In the genomic region with DNA sequence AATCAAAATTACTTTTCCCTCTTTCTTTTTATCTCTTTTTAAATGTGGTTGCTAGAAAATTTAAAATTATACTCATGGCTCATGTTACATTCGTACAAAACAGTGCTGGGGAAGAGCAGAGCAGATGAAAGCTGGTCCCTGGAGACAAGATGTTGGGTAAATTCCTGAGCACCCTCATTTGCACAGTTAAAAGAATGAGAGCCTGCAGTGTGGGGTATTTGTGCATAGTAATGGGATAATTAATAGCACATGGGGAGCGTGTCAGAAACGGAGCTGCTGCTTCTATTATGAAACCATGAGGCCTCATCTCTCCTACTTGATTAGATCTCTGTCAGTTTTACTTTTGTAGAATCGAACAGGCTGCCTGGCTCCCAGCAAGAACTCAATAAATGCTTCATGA, we compare ENCODE assay signal across 23 cellular contexts.
DNase-seq lines count a peak whose midpoint lies in the region; ATAC-seq and TF ChIP-seq lines count a peak whose summit lies in the region.
"Had no signal": no experiment of that assay in that cellular context is flagged by ENCODE, and none has a peak within 500 bp of the region (broad histone marks: within the 10 kb centered on the region; RNA-seq: fewer than 3 reads in every experiment).

No MANE protein-coding gene starts in this region.

- H3K27ac ChIP-seq in SK-N-MC: peak overlapping the region; percentile 100
- H3K27ac ChIP-seq in smooth muscle cell (ENCODE audit: low read depth): peak overlapping the region; percentile 22
- H3K27ac ChIP-seq in CD8-positive, alpha-beta T cell (ENCODE audit: low read depth, low read length): no peak overlapping the region
- H3K27ac ChIP-seq: HL-60, KMS-11 had no signal

- 52% methylated on average over 4 of the region's 4 CpGs for WGBS in smooth muscle cell (ENCODE audit: low lambda C conversion rate)

- H3K27me3 ChIP-seq in smooth muscle cell (ENCODE audit: low read depth): no peaks in the 10 kb centered on the region
- no peaks in the 10 kb centered on the region for H3K27me3 ChIP-seq in CD8-positive, alpha-beta T cell (ENCODE audit: insufficient read depth, low read length)

- CTCF ChIA-PET in CD8-positive, alpha-beta T cell (lab: Charles Lee): no interaction called here

- H3K27me3 Mint-ChIP-seq in endothelial cell (ENCODE audit: unreplicated experiment): no peaks in the 10 kb centered on the region
- H3K27me3 Mint-ChIP-seq in CD8-positive, alpha-beta T cell (ENCODE audit: low read depth): peaks cover 24% of the 10 kb centered on the region

- no peak overlapping the region for H3K4me3 Mint-ChIP-seq in endothelial cell (ENCODE audit: unreplicated experiment)
- no peak overlapping the region for H3K4me3 Mint-ChIP-seq in CD8-positive, alpha-beta T cell
- H3K4me3 Mint-ChIP-seq: IgD-negative memory B cell had no signal

- no peak for ATAC-seq in CD8-positive, alpha-beta T cell

- H2AFZ ChIP-seq in smooth muscle cell (ENCODE audit: low read depth): no peak overlapping the region

- peaks cover 2% of the 10 kb centered on the region for H3K4me1 Mint-ChIP-seq in endothelial cell (ENCODE audit: unreplicated experiment)
- no peaks in the 10 kb centered on the region for H3K4me1 Mint-ChIP-seq in CD8-positive, alpha-beta T cell (ENCODE audit: low read depth)
- H3K4me1 Mint-ChIP-seq: IgD-negative memory B cell had no signal

- peaks cover 8% of the 10 kb centered on the region for H3K4me1 ChIP-seq in smooth muscle cell (ENCODE audit: low read depth)
- H3K4me1 ChIP-seq in CD8-positive, alpha-beta T cell (ENCODE audit: insufficient read depth, low read length): no peaks in the 10 kb centered on the region

- H3K9me3 Mint-ChIP-seq in endothelial cell (ENCODE audit: unreplicated experiment): no peaks in the 10 kb centered on the region
- no peaks in the 10 kb centered on the region for H3K9me3 Mint-ChIP-seq in CD8-positive, alpha-beta T cell

- DNase-seq in AG09309 (ENCODE audit: low read depth) (peak; percentile 43), SK-N-MC (ENCODE audit: low read depth, low spot score) (peak; percentile 98), fibroblast of mammary gland (ENCODE audit: low read depth) (peak; percentile 54), smooth muscle cell (lab: John Stamatoyannopoulos, UW; ENCODE audit: unreplicated experiment) (no peak), cerebellar nuclear complex (lab: John Stamatoyannopoulos, UW) (no peak), endothelial cell (ENCODE audit: low spot score) (no peak)
- DNase-seq in CD8-positive, alpha-beta T cell: no peak
- DNase-seq: HCEC 1CT, MM.1S, NCI-H1048, NCI-H1417, NCI-H1694, NCI-H2081, NCI-H2171, NCI-H226, NCI-H510A, NCI-H69, Right ventricle myocardium superior, RPMI8226, SW 1271 had no signal

- H3K9ac ChIP-seq in SK-N-MC (ENCODE audit: insufficient read length) (peak overlapping the region; percentile 74), smooth muscle cell (ENCODE audit: low read depth) (no peak overlapping the region)
- H3K9ac ChIP-seq: KMS-11 had no signal

- no peak overlapping the region for H3K4me3 ChIP-seq in AG09309 (ENCODE audit: control insufficient read depth, low read depth, low read length)
- H3K4me3 ChIP-seq in SK-N-MC: peak overlapping the region; percentile 58
- no peak overlapping the region for H3K4me3 ChIP-seq in fibroblast of mammary gland (ENCODE audit: control insufficient read depth, low read depth, low read length)
- H3K4me3 ChIP-seq in smooth muscle cell: no peak overlapping the region
- H3K4me3 ChIP-seq in CD8-positive, alpha-beta T cell (ENCODE audit: low read depth, low read length): no peak overlapping the region

- TF ChIP-seq CTCF in AG09309 (IDR thresholded peaks at IDR 0.05; ENCODE audit: control insufficient read depth, insufficient read depth, low read depth, low read length, missing control alignments) (no peak), fibroblast of mammary gland (conservative IDR thresholded peaks at IDR 0.05; ENCODE audit: control insufficient read depth, insufficient read depth, low read depth, low read length) (no peak), smooth muscle cell (IDR thresholded peaks at IDR 0.05; ENCODE audit: borderline replicate concordance, insufficient read depth, poor library complexity, severe bottlenecking) (no peak), endothelial cell (IDR thresholded peaks at IDR 0.05; ENCODE audit: unreplicated experiment) (no peak)
- TF ChIP-seq CTCF in CD8-positive, alpha-beta T cell (IDR thresholded peaks at IDR 0.05): no peak

- H3F3A ChIP-seq in smooth muscle cell (ENCODE audit: low read depth): no peaks in the 10 kb centered on the region

- no peaks in the 10 kb centered on the region for H3K36me3 Mint-ChIP-seq in endothelial cell (ENCODE audit: low read depth, unreplicated experiment)
- H3K36me3 Mint-ChIP-seq in CD8-positive, alpha-beta T cell: no peaks in the 10 kb centered on the region

- POLR2A ChIA-PET in CD8-positive, alpha-beta T cell (lab: Charles Lee): no interaction called here

- no peak overlapping the region for H3K27ac Mint-ChIP-seq in endothelial cell (ENCODE audit: unreplicated experiment)
- no peak overlapping the region for H3K27ac Mint-ChIP-seq in CD8-positive, alpha-beta T cell
- H3K27ac Mint-ChIP-seq: IgD-negative memory B cell had no signal

- H3K4me2 ChIP-seq in smooth muscle cell: no peak overlapping the region
- H3K4me2 ChIP-seq: KMS-11 had no signal

- no peaks in the 10 kb centered on the region for H3K79me2 ChIP-seq in smooth muscle cell (ENCODE audit: low read depth)

- H3K36me3 ChIP-seq in SK-N-MC (ENCODE audit: insufficient read depth, low read length) (peaks cover 7% of the 10 kb centered on the region; the same call in 1 of the 2 replicates), smooth muscle cell (ENCODE audit: low read depth) (no peaks in the 10 kb centered on the region)
- H3K36me3 ChIP-seq in CD8-positive, alpha-beta T cell (ENCODE audit: insufficient read depth, low read length): no peaks in the 10 kb centered on the region

- H3K9me3 ChIP-seq in SK-N-MC (ENCODE audit: low read depth, low read length) (peaks cover 1% of the 10 kb centered on the region; the same call in 1 of the 2 replicates), smooth muscle cell (replicated peaks; ENCODE audit: low read depth) (no peaks in the 10 kb centered on the region)
- H3K9me3 ChIP-seq in CD8-positive, alpha-beta T cell (ENCODE audit: low read length): no peaks in the 10 kb centered on the region

- intact Hi-C loops in CD8-positive, alpha-beta T cell (cut with DNase I, micrococcal nuclease): no loop called here

- no peaks in the 10 kb centered on the region for H4K20me1 ChIP-seq in smooth muscle cell (ENCODE audit: low read depth)

Comparison
In these comparisons a context has a peak if more than half of its experiments do, and no peak if none do; other contexts are left out.
1. DNase-seq: peak in AG09309 (single experiment), SK-N-MC (single experiment) and fibroblast of mammary gland (single experiment); none in smooth muscle cell (single experiment), cerebellar nuclear complex (0 of 2), endothelial cell (single experiment) and CD8-positive, alpha-beta T cell (0 of 7).